ENCODE assay signal across 16 cellular contexts in genomic region chr2:240868286-240869108, GRCh38. TPM values are rescaled to one million over a fixed set of nuclear protein-coding genes. Genes with fewer than 3 reads are reported as not detected.
DNase-seq lines count a peak whose midpoint lies in the region; ATAC-seq and TF ChIP-seq lines count a peak whose summit lies in the region.
"Had no signal": no experiment of that assay in that cellular context is flagged by ENCODE, and none has a peak within 500 bp of the region (broad histone marks: within the 10 kb centered on the region; RNA-seq: fewer than 3 reads in every experiment).

AGXT (plus strand) TSS chr2:240868824; CDS start chr2:240868866, 42 bp downstream.

- ATAC-seq in activated naive CD4-positive, alpha-beta T cell treated with anti-CD3 and anti-CD28 coated beads, Interleukin-2, amount 50 U/mL, for 72 hours: no peak
- ATAC-seq: naive thymus-derived CD4-positive, alpha-beta T cell had no signal

- H3K4me1 ChIP-seq in spleen: peaks cover 0 to 10% (median 0%) of the 10 kb centered on the region in 6 donors
- no peaks in the 10 kb centered on the region for H3K4me1 ChIP-seq in suprapubic skin

- no peak for TF ChIP-seq EP300 in suprapubic skin (IDR thresholded peaks at IDR 0.05)

- H3K4me3 ChIP-seq in fibroblast of pulmonary artery (replicated peaks; ENCODE audit: low read depth, low read length) (no peak within 1 kb of the TSS), spleen (no peak within 1 kb of the TSS), suprapubic skin (no peak within 1 kb of the TSS)

- no peak for DNase-seq in activated naive CD4-positive, alpha-beta T cell treated with anti-CD3 and anti-CD28 coated beads, Interleukin-2, amount 50 U/mL, for 72 hours (ENCODE audit: low spot score in 2 of 2)
- DNase-seq in NOMO-1 treated with dmso at 0.1 percent for 144 hours (lab: John Stamatoyannopoulos, UW; ENCODE audit: unreplicated experiment) (peak; percentile 44), fibroblast of pulmonary artery (ENCODE audit: low read depth) (peak; percentile 54), spleen (peak; percentile 71), hippocampal formation (lab: John Stamatoyannopoulos, UW) (no peak), suprapubic skin (ENCODE audit: low spot score in 2 of 2) (no peak)
- no peak for DNase-seq in activated effector memory CD4-positive, alpha-beta T cell treated with anti-CD3 and anti-CD28 coated beads, Interleukin-2, amount 50 U/mL, for 16 hours
- DNase-seq: activated B cell treated with CpG ODN at 0.5 μM for 24 hours; activated T-cell treated with anti-CD3 and anti-CD28 coated beads, Interleukin-2, amount 50 U/mL, for 48 hours; brain microvascular endothelial cell; immature natural killer cell; naive thymus-derived CD4-positive, alpha-beta T cell; NCI-H187 had no signal

- no peaks in the 10 kb centered on the region for H3K27me3 Mint-ChIP-seq in activated naive CD4-positive, alpha-beta T cell treated with anti-CD3 and anti-CD28 coated beads, Interleukin-2, amount 50 U/mL, for 24 hours

- H3K27ac Mint-ChIP-seq in activated naive CD4-positive, alpha-beta T cell treated with anti-CD3 and anti-CD28 coated beads, Interleukin-2, amount 50 U/mL, for 24 hours: peak within 1 kb of the TSS; percentile 59
- no peak within 1 kb of the TSS for H3K27ac Mint-ChIP-seq in activated naive CD4-positive, alpha-beta T cell treated with anti-CD3 and anti-CD28 coated beads, Interleukin-2, amount 50 U/mL, for 72 hours
- H3K27ac Mint-ChIP-seq: activated B cell treated with CpG ODN at 0.5 μM for 24 hours; immature natural killer cell; naive thymus-derived CD4-positive, alpha-beta T cell had no signal

- TF ChIP-seq CTCF in fibroblast of pulmonary artery (IDR thresholded peaks at IDR 0.05; ENCODE audit: low read length, missing control alignments) (no peak), spleen (IDR thresholded peaks at IDR 0.05 in 8 of 11, conservative IDR thresholded peaks at IDR 0.05 in 3 of 11) (no peak), suprapubic skin (IDR thresholded peaks at IDR 0.05) (no peak)

- H3K36me3 Mint-ChIP-seq in activated naive CD4-positive, alpha-beta T cell treated with anti-CD3 and anti-CD28 coated beads, Interleukin-2, amount 50 U/mL, for 24 hours: no peaks in the 10 kb centered on the region
- no peaks in the 10 kb centered on the region for H3K36me3 Mint-ChIP-seq in activated naive CD4-positive, alpha-beta T cell treated with anti-CD3 and anti-CD28 coated beads, Interleukin-2, amount 50 U/mL, for 72 hours
- H3K36me3 Mint-ChIP-seq: immature natural killer cell; naive thymus-derived CD4-positive, alpha-beta T cell had no signal

- TF ChIP-seq POLR2A in spleen (IDR thresholded peaks at IDR 0.05) (no peak), suprapubic skin (IDR thresholded peaks at IDR 0.05) (no peak)

- H3K27ac ChIP-seq in spleen: no peak within 1 kb of the TSS
- no peak within 1 kb of the TSS for H3K27ac ChIP-seq in suprapubic skin
- H3K27ac ChIP-seq: brain microvascular endothelial cell, RWPE1 had no signal

- intact Hi-C loops in spleen (cut with DNase I; ENCODE audit: low total_unique reads): no loop called here

- H3K4me1 Mint-ChIP-seq in activated naive CD4-positive, alpha-beta T cell treated with anti-CD3 and anti-CD28 coated beads, Interleukin-2, amount 50 U/mL, for 24 hours: no peaks in the 10 kb centered on the region
- H3K4me1 Mint-ChIP-seq: activated B cell treated with CpG ODN at 0.5 μM for 24 hours had no signal

- no peaks in the 10 kb centered on the region for H3K9me3 Mint-ChIP-seq in activated naive CD4-positive, alpha-beta T cell treated with anti-CD3 and anti-CD28 coated beads, Interleukin-2, amount 50 U/mL, for 24 hours
- no peaks in the 10 kb centered on the region for H3K9me3 Mint-ChIP-seq in activated naive CD4-positive, alpha-beta T cell treated with anti-CD3 and anti-CD28 coated beads, Interleukin-2, amount 50 U/mL, for 72 hours
- H3K9me3 Mint-ChIP-seq: activated B cell treated with CpG ODN at 0.5 μM for 24 hours; immature natural killer cell; naive thymus-derived CD4-positive, alpha-beta T cell had no signal

- H3K36me3 ChIP-seq in spleen (no peaks in the 10 kb centered on the region), suprapubic skin (no peaks in the 10 kb centered on the region)
- H3K36me3 ChIP-seq: brain microvascular endothelial cell had no signal

- 73 to 83% (median 76%) methylated on average over 16 to 21 of the region's 21 CpGs for WGBS in spleen, 5 donors
- 78% methylated on average over 21 of the region's 21 CpGs for WGBS in suprapubic skin

- H3K9me3 ChIP-seq in spleen: no peaks in the 10 kb centered on the region
- H3K9me3 ChIP-seq in suprapubic skin: no peaks in the 10 kb centered on the region

- H3K27me3 ChIP-seq in spleen (replicated peaks in 1 of 7): no peaks in the 10 kb centered on the region
- H3K27me3 ChIP-seq in suprapubic skin: peaks cover 3% of the 10 kb centered on the region
- H3K27me3 ChIP-seq: brain microvascular endothelial cell had no signal

- H3K4me3 Mint-ChIP-seq in activated naive CD4-positive, alpha-beta T cell treated with anti-CD3 and anti-CD28 coated beads, Interleukin-2, amount 50 U/mL, for 24 hours: no peak within 1 kb of the TSS
- H3K4me3 Mint-ChIP-seq: activated B cell treated with CpG ODN at 0.5 μM for 24 hours; immature natural killer cell; naive thymus-derived CD4-positive, alpha-beta T cell had no signal

RNA-seq across cellular contexts. Expression of gene AGXT, which starts in this region (rescaled TPM):
- not detected for total RNA-seq in activated naive CD4-positive, alpha-beta T cell treated with anti-CD3 and anti-CD28 coated beads, Interleukin-2, amount 50 U/mL, for 72 hours
- total RNA-seq in spleen (1 to 10 TPM in 5 of 7 donors, under 1 TPM in 1, not detected in 1; 0.70 to 4.5 (median 3.8) TPM), suprapubic skin (under 1 TPM in 1 of 4 donors, not detected in 3; 0.80 TPM)
- 1 to 10 TPM in 2 of 3 donors, under 1 TPM in 1; 0.61 to 1.5 (median 1.2) TPM for polyA plus RNA-seq in spleen
- total RNA-seq: activated B cell treated with CpG ODN at 0.5 μM for 24 hours; epithelial cell of proximal tubule; naive thymus-derived CD4-positive, alpha-beta T cell had no signal
- polyA plus RNA-seq: immature natural killer cell; naive thymus-derived CD4-positive, alpha-beta T cell had no signal

Comparison
In these comparisons a context has a peak if more than half of its experiments do, and no peak if none do; other contexts are left out.
1. DNase-seq: peak in NOMO-1 treated with dmso at 0.1 percent for 144 hours (single experiment), fibroblast of pulmonary artery (single experiment) and spleen (single experiment); none in activated naive CD4-positive, alpha-beta T cell treated with anti-CD3 and anti-CD28 coated beads, Interleukin-2, amount 50 U/mL, for 72 hours (0 of 2), activated effector memory CD4-positive, alpha-beta T cell treated with anti-CD3 and anti-CD28 coated beads, Interleukin-2, amount 50 U/mL, for 16 hours (single experiment), hippocampal formation (0 of 2) and suprapubic skin (0 of 2).